ENCODE assay signal across 24 cellular contexts in genomic region chr4:176298664-176299063, GRCh38. TPM values are rescaled to one million over a fixed set of nuclear protein-coding genes. Genes with fewer than 3 reads are reported as not detected.
DNase-seq lines count a peak whose midpoint lies in the region; ATAC-seq and TF ChIP-seq lines count a peak whose summit lies in the region.
"Had no signal": no experiment of that assay in that cellular context is flagged by ENCODE, and none has a peak within 500 bp of the region (broad histone marks: within the 10 kb centered on the region; RNA-seq: fewer than 3 reads in every experiment).

No MANE protein-coding gene starts in this region.

- H3K27ac ChIP-seq in OCI-LY7 (ENCODE audit: low read depth, low read length, poor library complexity, severe bottlenecking) = no peak overlapping the region
- H3K27ac ChIP-seq in esophagus muscularis mucosa (replicated peaks in 1 of 4) = no peak overlapping the region
- H3K27ac ChIP-seq in osteoblast (ENCODE audit: low read depth, low read length) = no peak overlapping the region
- H3K27ac ChIP-seq: A549; BLaER1 treated with 17β-estradiol and CSF1 and Interleukin-3, amounts not matched to agents 10 nM and 100 nM; GM23248 had no signal

- H3K9me3 Mint-ChIP-seq in activated CD8-positive, alpha-beta memory T cell treated with anti-CD3 and anti-CD28 coated beads, Interleukin-2, amount 10 ng/mL, durations not matched to agents 7 days and 5 days (ENCODE audit: low read depth) = no peaks in the 10 kb centered on the region
- H3K9me3 Mint-ChIP-seq: CD14-positive monocyte; CD4-positive, alpha-beta T cell; CD8-positive, alpha-beta memory T cell had no signal

- no peak for TF ChIP-seq POLR2A in esophagus muscularis mucosa (IDR thresholded peaks at IDR 0.05; ENCODE audit: low read depth)

- no peak for TF ChIP-seq EP300 in esophagus muscularis mucosa (IDR thresholded peaks at IDR 0.05)

- H3K4me1 ChIP-seq in OCI-LY7 (ENCODE audit: insufficient read depth, low read length, poor library complexity, severe bottlenecking) (peaks cover 3% of the 10 kb centered on the region), esophagus muscularis mucosa (no peaks in the 10 kb centered on the region), osteoblast (ENCODE audit: insufficient read depth, low read length) (peaks cover 12% of the 10 kb centered on the region)
- H3K4me1 ChIP-seq: BE2C; BLaER1 treated with 17β-estradiol and CSF1 and Interleukin-3, amounts not matched to agents 10 nM and 100 nM had no signal

- H3K36me3 ChIP-seq in OCI-LY7 (ENCODE audit: insufficient read depth, low read length) = no peaks in the 10 kb centered on the region
- no peaks in the 10 kb centered on the region for H3K36me3 ChIP-seq in esophagus muscularis mucosa
- H3K36me3 ChIP-seq in osteoblast (ENCODE audit: insufficient read depth, low read length) = no peaks in the 10 kb centered on the region
- H3K36me3 ChIP-seq: BE2C; BLaER1 treated with 17β-estradiol and CSF1 and Interleukin-3, amounts not matched to agents 10 nM and 100 nM had no signal

- TF ChIP-seq CTCF in OCI-LY7 (conservative IDR thresholded peaks at IDR 0.05; ENCODE audit: low read length) = no peak
- no peak for TF ChIP-seq CTCF in esophagus muscularis mucosa (IDR thresholded peaks at IDR 0.05)
- TF ChIP-seq CTCF in osteoblast (IDR thresholded peaks at IDR 0.05; ENCODE audit: extremely low read depth, low read depth, low read length) = no peak

- no peak for ATAC-seq in activated CD8-positive, alpha-beta memory T cell treated with anti-CD3 and anti-CD28 coated beads, Interleukin-2, amount 10 ng/mL, durations not matched to agents 7 days and 5 days
- ATAC-seq: A549, GM12878 had no signal

- DNase-seq in NCI-H82 (lab: John Stamatoyannopoulos, UW) = peak; percentile 79
- DNase-seq in OCI-LY7 (ENCODE audit: low spot score) = peak; percentile 21
- DNase-seq in esophagus muscularis mucosa (ENCODE audit: extremely low spot score) = peak; percentile 21
- no peak for DNase-seq in activated CD8-positive, alpha-beta memory T cell treated with anti-CD3 and anti-CD28 coated beads, Interleukin-2, amount 10 ng/mL, durations not matched to agents 7 days and 5 days
- DNase-seq in osteoblast (ENCODE audit: insufficient read length, low spot score, missing footprints) = no peak
- no peak for DNase-seq in activated CD4-positive, CD25-positive, alpha-beta regulatory T cell treated with anti-CD3 and anti-CD28 coated beads, Interleukin-2, amount 50 U/mL, for 72 hours
- DNase-seq: 8988T; ACHN; AML-193; BE2C; CD4-positive, alpha-beta T cell; CD8-positive, alpha-beta memory T cell; DMS 273 treated with DMSO at 0.1 percent for 48 hours; DMS79; EL; GDM1; GM23248; H7; HCEC 1CT had no signal

- H3K4me3 Mint-ChIP-seq in activated CD8-positive, alpha-beta memory T cell treated with anti-CD3 and anti-CD28 coated beads, Interleukin-2, amount 10 ng/mL, durations not matched to agents 7 days and 5 days = no peak overlapping the region
- H3K4me3 Mint-ChIP-seq: CD14-positive monocyte; CD4-positive, alpha-beta T cell; CD8-positive, alpha-beta memory T cell had no signal

- intact Hi-C loops in OCI-LY7 (cut with micrococcal nuclease; ENCODE audit: unreplicated experiment) (no loop called here), esophagus muscularis mucosa (cut with DNase I) (no loop called here)

- no peaks in the 10 kb centered on the region for H3K9me3 ChIP-seq in OCI-LY7 (ENCODE audit: low read length)
- no peaks in the 10 kb centered on the region for H3K9me3 ChIP-seq in esophagus muscularis mucosa
- H3K9me3 ChIP-seq in osteoblast (ENCODE audit: low read depth, low read length) = no peaks in the 10 kb centered on the region
- H3K9me3 ChIP-seq: A549; BE2C; BLaER1 treated with 17β-estradiol and CSF1 and Interleukin-3, amounts not matched to agents 10 nM and 100 nM had no signal

- BruUV-seq in OCI-LY7 (replicated peaks; lab: Mats Ljungman, UMichigan) = no TSS peak

- H3K4me3 ChIP-seq in OCI-LY7 (ENCODE audit: low read depth, low read length, poor library complexity, severe bottlenecking) (no peak overlapping the region), esophagus muscularis mucosa (no peak overlapping the region), osteoblast (ENCODE audit: insufficient read depth, low read length) (no peak overlapping the region)
- H3K4me3 ChIP-seq: A549; BLaER1 treated with 17β-estradiol and CSF1 and Interleukin-3, amounts not matched to agents 10 nM and 100 nM; GM12878; GM23248 had no signal

- H2AFZ ChIP-seq in OCI-LY7 (ENCODE audit: low read length) (no peak overlapping the region), osteoblast (ENCODE audit: low read length) (no peak overlapping the region)
- H2AFZ ChIP-seq: GM23248 had no signal

- no peak overlapping the region for H3K27ac Mint-ChIP-seq in activated CD8-positive, alpha-beta memory T cell treated with anti-CD3 and anti-CD28 coated beads, Interleukin-2, amount 10 ng/mL, durations not matched to agents 7 days and 5 days
- H3K27ac Mint-ChIP-seq: CD14-positive monocyte; CD4-positive, alpha-beta T cell; CD8-positive, alpha-beta memory T cell had no signal

- no peaks in the 10 kb centered on the region for H3K27me3 ChIP-seq in esophagus muscularis mucosa
- H3K27me3 ChIP-seq in osteoblast (ENCODE audit: insufficient read depth, low read length) = no peaks in the 10 kb centered on the region
- H3K27me3 ChIP-seq: BE2C; BLaER1 treated with 17β-estradiol and CSF1 and Interleukin-3, amounts not matched to agents 10 nM and 100 nM had no signal

- no peaks in the 10 kb centered on the region for H3K79me2 ChIP-seq in OCI-LY7 (ENCODE audit: insufficient read depth, low read depth, low read length)
- no peaks in the 10 kb centered on the region for H3K79me2 ChIP-seq in osteoblast (ENCODE audit: insufficient read depth, low read length)

- POLR2A ChIA-PET in OCI-LY7 (lab: Charles Lee) = no interaction called here

- peaks cover 7% of the 10 kb centered on the region for H3K27me3 Mint-ChIP-seq in activated CD8-positive, alpha-beta memory T cell treated with anti-CD3 and anti-CD28 coated beads, Interleukin-2, amount 10 ng/mL, durations not matched to agents 7 days and 5 days

- CTCF ChIA-PET in OCI-LY7 (lab: Charles Lee; ENCODE audit: unreplicated experiment) = no interaction called here
- CTCF ChIA-PET in activated CD8-positive, alpha-beta memory T cell treated with anti-CD3 and anti-CD28 coated beads, Interleukin-2, amount 10 ng/mL, durations not matched to agents 7 days and 5 days (lab: Charles Lee) = no interaction called here

- no peaks in the 10 kb centered on the region for H3K4me1 Mint-ChIP-seq in activated CD8-positive, alpha-beta memory T cell treated with anti-CD3 and anti-CD28 coated beads, Interleukin-2, amount 10 ng/mL, durations not matched to agents 7 days and 5 days
- H3K4me1 Mint-ChIP-seq: CD14-positive monocyte; CD8-positive, alpha-beta memory T cell had no signal

- no peaks in the 10 kb centered on the region for H3K36me3 Mint-ChIP-seq in activated CD8-positive, alpha-beta memory T cell treated with anti-CD3 and anti-CD28 coated beads, Interleukin-2, amount 10 ng/mL, durations not matched to agents 7 days and 5 days
- H3K36me3 Mint-ChIP-seq: CD14-positive monocyte; CD8-positive, alpha-beta memory T cell had no signal

- H4K20me1 ChIP-seq in OCI-LY7 (ENCODE audit: insufficient read depth, low read length) = no peaks in the 10 kb centered on the region
- H4K20me1 ChIP-seq in osteoblast (ENCODE audit: insufficient read depth, low read length) = no peaks in the 10 kb centered on the region
- H4K20me1 ChIP-seq: BLaER1 treated with 17β-estradiol and CSF1 and Interleukin-3, amounts not matched to agents 10 nM and 100 nM had no signal

- WGBS in esophagus muscularis mucosa = 76% methylated on average over 6 of the region's 6 CpGs

- no peaks in the 10 kb centered on the region for H3K9me2 ChIP-seq in OCI-LY7 (ENCODE audit: insufficient read depth, low read length)

- H3K4me2 ChIP-seq in OCI-LY7 (ENCODE audit: low read length) (0 out of 2 replicates have a peak overlapping the region, but pooled peaks have one; percentile 17), osteoblast (ENCODE audit: insufficient read depth, low read length) (no peak overlapping the region)
- H3K4me2 ChIP-seq: A549; BLaER1 treated with 17β-estradiol and CSF1 and Interleukin-3, amounts not matched to agents 10 nM and 100 nM had no signal

RNA-seq across cellular contexts. Expression of gene SPCS3, which starts 21.1 kb away (rescaled TPM):
- 100 and 122 TPM in 2 replicates for total RNA-seq in OCI-LY7 (2014; rRNA removed; shearing (Covaris generic))
- total RNA-seq in OCI-LY7 (2022) = 253 and 268 TPM in 2 replicates
- 10 to 100 TPM; 35.5 to 48.4 (median 46.0) TPM for total RNA-seq in esophagus muscularis mucosa
- total RNA-seq in activated CD8-positive, alpha-beta memory T cell treated with anti-CD3 and anti-CD28 coated beads, Interleukin-2, amount 10 ng/mL, durations not matched to agents 7 days and 5 days = 100 to 1,000 TPM; 154 to 169 TPM
- total RNA-seq in osteoblast = 113 and 115 TPM in 2 replicates

RNA-seq across cellular contexts. Expression of gene ASB5, which starts 29.6 kb away (rescaled TPM):
- total RNA-seq in OCI-LY7 (2014; rRNA removed; shearing (Covaris generic)) = not detected in 2 replicates
- total RNA-seq in OCI-LY7 (2022) = not detected in 2 replicates
- total RNA-seq in esophagus muscularis mucosa = 10 to 100 TPM; 13.1 to 37.8 (median 27.0) TPM
- total RNA-seq in activated CD8-positive, alpha-beta memory T cell treated with anti-CD3 and anti-CD28 coated beads, Interleukin-2, amount 10 ng/mL, durations not matched to agents 7 days and 5 days = not detected
- total RNA-seq in osteoblast = 0.29 and 1.1 TPM in 2 replicates
- total RNA-seq: CD4-positive, alpha-beta T cell; CD8-positive, alpha-beta memory T cell; GM12878; GM23248; H1 had no signal

Comparison
In these comparisons a context has a peak if more than half of its experiments do, and no peak if none do; other contexts are left out.
1. DNase-seq: peak in NCI-H82 (single experiment), OCI-LY7 (single experiment) and esophagus muscularis mucosa (single experiment); none in activated CD8-positive, alpha-beta memory T cell treated with anti-CD3 and anti-CD28 coated beads, Interleukin-2, amount 10 ng/mL, durations not matched to agents 7 days and 5 days (single experiment), osteoblast (single experiment) and activated CD4-positive, CD25-positive, alpha-beta regulatory T cell treated with anti-CD3 and anti-CD28 coated beads, Interleukin-2, amount 50 U/mL, for 72 hours (single experiment).